Comparison of ENCODE assay signal across 8 cellular contexts in the genomic region with DNA sequence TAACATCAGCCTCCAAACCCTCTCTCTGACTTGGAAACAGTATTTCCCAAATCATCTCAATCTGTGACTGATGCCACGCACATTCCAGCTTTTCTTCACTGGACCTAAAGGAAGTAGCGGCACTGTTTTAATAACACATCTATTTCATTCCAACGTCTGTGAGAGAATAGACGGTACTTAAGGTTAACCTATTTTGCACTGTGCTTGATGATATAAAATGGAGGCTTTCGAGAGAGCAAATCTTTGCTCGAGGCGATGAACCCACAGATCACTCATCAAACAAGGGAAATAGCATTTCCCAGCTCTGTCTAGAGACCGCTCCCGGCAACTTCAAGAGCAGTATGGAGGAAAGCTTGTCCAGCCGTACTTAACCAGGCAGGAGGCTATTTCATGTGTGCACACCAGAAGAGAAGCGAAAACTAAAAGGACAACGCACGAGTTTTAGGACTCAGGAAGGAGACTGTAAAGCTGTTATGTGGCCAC. TPM values are rescaled to one million over a fixed set of nuclear protein-coding genes. Genes with fewer than 3 reads are reported as not detected.
DNase-seq lines count a peak whose midpoint lies in the region; ATAC-seq, FAIRE-seq and TF ChIP-seq lines count a peak whose summit lies in the region.

No MANE protein-coding gene starts in this region.

- H3K4me1 ChIP-seq in lung (ENCODE audit: control insufficient read depth in 2 of 2, insufficient read depth in 2 of 2, low read length in 2 of 2) (peaks cover 0 to 3% of the 10 kb centered on the region in 2 donors), thoracic aorta (ENCODE audit: control insufficient read depth in 1 of 2, low read depth in 2 of 2) (peaks cover 19 to 26% of the 10 kb centered on the region in 2 donors)

- H3K27ac ChIP-seq in lung (ENCODE audit: low read depth in 1 of 2, low read length in 1 of 2) (peak overlapping the region; percentile 56 to 86), thoracic aorta (peak overlapping the region; percentile 6 to 55)

- H3K9me3 ChIP-seq in lung (ENCODE audit: control insufficient read depth in 2 of 2, insufficient read depth in 1 of 2, low read length in 1 of 2) (no peaks in the 10 kb centered on the region), thoracic aorta (no peaks in the 10 kb centered on the region)

- DNase-seq in NOMO-1 (lab: John Stamatoyannopoulos, UW; ENCODE audit: unreplicated experiment in 2 of 2) (peak; percentile 11 to 35), NOMO-1 treated with dmso at 0.1 percent for 144 hours (lab: John Stamatoyannopoulos, UW; ENCODE audit: unreplicated experiment) (no peak), NCI-H748 (lab: John Stamatoyannopoulos, UW; ENCODE audit: unreplicated experiment) (peak; percentile 81), bronchial epithelial cell (ENCODE audit: low read depth) (peak; percentile 55), lung (ENCODE audit: low spot score) (no peak), thoracic aorta (ENCODE audit: low spot score) (no peak), hepatic stellate cell (ENCODE audit: low spot score) (no peak)

- H3K27me3 ChIP-seq in bronchial epithelial cell (ENCODE audit: control insufficient read depth, insufficient read depth, low read length) (no peaks in the 10 kb centered on the region), lung (ENCODE audit: control insufficient read depth, insufficient read depth) (no peaks in the 10 kb centered on the region), thoracic aorta (replicated peaks; ENCODE audit: insufficient read depth) (no peaks in the 10 kb centered on the region)

- ATAC-seq in lung (ENCODE audit: insufficient read depth, low FRiP score) (no peak), thoracic aorta (ENCODE audit: insufficient number of reproducible peaks, low FRiP score, low read depth) (no peak), GM19463 (IDR thresholded peaks at IDR 0.05; ENCODE audit: unreplicated experiment) (no peak)

- no peak for FAIRE-seq in bronchial epithelial cell (lab: Jason Lieb, UNC)

- H3K4me3 ChIP-seq in bronchial epithelial cell (ENCODE audit: low read depth, low read length) (peak overlapping the region; percentile 44), lung (peak overlapping the region; percentile 18), thoracic aorta (peak overlapping the region; percentile 97)

- 4 to 5% methylated on average over 13 of the region's 13 CpGs for WGBS in lung, 2 donors

- no peaks in the 10 kb centered on the region for H3K36me3 ChIP-seq in bronchial epithelial cell (ENCODE audit: control insufficient read depth, insufficient read depth, low read length)
- H3K36me3 ChIP-seq in lung (ENCODE audit: control insufficient read depth in 2 of 2, insufficient read depth in 2 of 2, low read length in 2 of 2): no peaks in the 10 kb centered on the region
- H3K36me3 ChIP-seq in thoracic aorta: no peaks in the 10 kb centered on the region

- TF ChIP-seq CTCF in bronchial epithelial cell (IDR thresholded peaks at IDR 0.05; ENCODE audit: insufficient read depth, low read length, severe bottlenecking) (no peak), lung (IDR thresholded peaks at IDR 0.05; ENCODE audit: control extremely low read depth, extremely low read depth) (no peak), thoracic aorta (IDR thresholded peaks at IDR 0.05) (no peak)

RNA-seq across cellular contexts. Expression of a gene that starts 2.9 kb away (rescaled TPM):
- 16.1 and 19.8 TPM in 2 replicates for total RNA-seq in bronchial epithelial cell
- total RNA-seq in lung: 10 to 100 TPM; 42.4 to 58.2 TPM
- polyA plus RNA-seq in lung: 10 to 100 TPM; 19.6 to 24.9 TPM
- total RNA-seq in thoracic aorta: 10 to 100 TPM; 24.4 to 32.6 TPM

Comparison
In these comparisons a context has a peak if more than half of its experiments do, and no peak if none do; other contexts are left out.
1. DNase-seq: peak in NOMO-1 (2 of 2), NCI-H748 (single experiment) and bronchial epithelial cell (single experiment); none in NOMO-1 treated with dmso at 0.1 percent for 144 hours (single experiment), lung (single experiment), thoracic aorta (single experiment) and hepatic stellate cell (single experiment).
2. H3K4me3 ChIP-seq: peak in every context shown above with its lines; median percentile 97 in thoracic aorta; 44 in bronchial epithelial cell; 18 in lung.